ENCODE assay signal across 8 cellular contexts in the genomic region with DNA sequence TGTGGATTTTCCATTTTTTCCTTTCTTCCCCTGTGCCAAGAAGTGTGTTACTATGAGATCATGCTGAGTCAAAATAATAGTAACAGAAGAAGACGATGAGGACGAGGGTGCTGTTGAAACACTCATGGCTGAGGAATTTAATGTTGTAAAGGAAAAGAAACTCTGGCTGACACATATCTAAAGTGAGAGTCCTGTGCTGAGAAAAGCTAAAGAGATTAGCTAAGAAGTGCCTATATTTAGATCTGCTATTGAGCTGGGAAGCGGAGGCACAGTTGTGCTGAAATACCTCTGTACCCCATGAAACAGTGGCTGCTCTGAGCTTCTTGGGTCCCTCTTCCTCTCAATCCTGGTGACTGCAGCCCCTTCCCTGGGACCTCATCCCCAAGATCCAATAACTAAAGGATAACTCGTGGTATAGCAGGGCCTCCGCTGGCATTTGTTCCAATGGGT. TPM values are rescaled to one million over a fixed set of nuclear protein-coding genes. Genes with fewer than 3 reads are reported as not detected.
A peak's percentile ranks its signal among the peaks of the same experiment; 100 is the strongest.
DNase-seq lines count a peak whose midpoint lies in the region; ATAC-seq, FAIRE-seq and TF ChIP-seq lines count a peak whose summit lies in the region.

No MANE protein-coding gene starts in this region.

- peaks cover 69% of the 10 kb centered on the region for H3K4me1 Mint-ChIP-seq in activated CD4-positive, alpha-beta memory T cell treated with anti-CD3 and anti-CD28 coated beads for 36 hours (ENCODE audit: low read depth)

- WGBS in heart right ventricle, 2 donors, result 46 to 63% methylated on average over 5 of the region's 5 CpGs

- peak; percentile 58 for DNase-seq in activated CD4-positive, alpha-beta memory T cell treated with anti-CD3 and anti-CD28 coated beads for 36 hours
- DNase-seq in heart right ventricle (no peak), urothelium cell line (ENCODE audit: low spot score) (peak; percentile 46), NCI-H748 (lab: John Stamatoyannopoulos, UW; ENCODE audit: unreplicated experiment) (no peak), H54 (ENCODE audit: insufficient read length, low spot score) (no peak)

- peak overlapping the region; percentile 79 for H3K4me3 Mint-ChIP-seq in activated CD4-positive, alpha-beta memory T cell treated with anti-CD3 and anti-CD28 coated beads for 36 hours

- H3K27ac Mint-ChIP-seq in activated CD4-positive, alpha-beta memory T cell treated with anti-CD3 and anti-CD28 coated beads for 36 hours, result peak overlapping the region; percentile 99

- ATAC-seq in GM18499 (IDR thresholded peaks at IDR 0.05; ENCODE audit: insufficient read depth, unreplicated experiment) (peak; percentile 20), HG02870 (IDR thresholded peaks at IDR 0.05; ENCODE audit: unreplicated experiment) (peak; percentile 29), heart right ventricle (peak in 1 of 8 donors; percentile 16), GM19397 (IDR thresholded peaks at IDR 0.05; ENCODE audit: unreplicated experiment) (no peak)

- no peaks in the 10 kb centered on the region for H3K27me3 ChIP-seq in heart right ventricle

- peak overlapping the region in 9 of 10 donors; percentile 14 to 77 (median 54) for H3K27ac ChIP-seq in heart right ventricle

- TF ChIP-seq POLR2A in H54 (IDR thresholded peaks at IDR 0.05; ENCODE audit: low read depth, low read length), result no peak

- POLR2A ChIA-PET in activated CD4-positive, alpha-beta memory T cell treated with anti-CD3 and anti-CD28 coated beads for 36 hours (lab: Charles Lee), result interaction anchor here (0.6 to 2.2 kb wide), 11 partner anchors 8 to 369 kb away, joined by 3 to 13 read pairs (median 5); no protein-coding TSS in a partner anchor

- FAIRE-seq in urothelium cell line (lab: Jason Lieb, UNC), result no peak
- FAIRE-seq in H54 (lab: Jason Lieb, UNC), result no peak

- no peak overlapping the region for H3K4me3 ChIP-seq in heart right ventricle

- no peaks in the 10 kb centered on the region for H3K36me3 ChIP-seq in heart right ventricle

- H3K9me3 Mint-ChIP-seq in activated CD4-positive, alpha-beta memory T cell treated with anti-CD3 and anti-CD28 coated beads for 36 hours, result no peaks in the 10 kb centered on the region

- CTCF ChIA-PET in activated CD4-positive, alpha-beta memory T cell treated with anti-CD3 and anti-CD28 coated beads for 36 hours (lab: Charles Lee), result interaction anchor here (1.0 to 3.3 kb wide), 6 partner anchors 11 to 461 kb away, joined by 3 to 18 read pairs (median 4); no protein-coding TSS in a partner anchor

- TF ChIP-seq CTCF in heart right ventricle (IDR thresholded peaks at IDR 0.05), result no peak

- peaks cover 32% of the 10 kb centered on the region for H3K36me3 Mint-ChIP-seq in activated CD4-positive, alpha-beta memory T cell treated with anti-CD3 and anti-CD28 coated beads for 36 hours

- H3K27me3 Mint-ChIP-seq in activated CD4-positive, alpha-beta memory T cell treated with anti-CD3 and anti-CD28 coated beads for 36 hours, result no peaks in the 10 kb centered on the region

- intact Hi-C loops in activated CD4-positive, alpha-beta memory T cell treated with anti-CD3 and anti-CD28 coated beads for 36 hours (cut with micrococcal nuclease), result loop anchor here (1.0 to 5.0 kb wide), 9 partner anchors 18 to 886 kb away; no protein-coding TSS in a partner anchor
- intact Hi-C loops in heart right ventricle (cut with DNase I), result no loop called here

- H3K9me3 ChIP-seq in heart right ventricle, result no peaks in the 10 kb centered on the region

- peaks cover 0 to 60% (median 12%) of the 10 kb centered on the region in 9 donors for H3K4me1 ChIP-seq in heart right ventricle

RNA-seq across cellular contexts. Expression of a gene that starts 1.1 kb away (rescaled TPM):
- 100 to 1,000 TPM; 181 to 186 TPM for total RNA-seq in activated CD4-positive, alpha-beta memory T cell treated with anti-CD3 and anti-CD28 coated beads for 36 hours
- 10 to 100 TPM in 3 of 10 donors, 1 to 10 TPM in 7; 3.6 to 11.9 (median 8.0) TPM for total RNA-seq in heart right ventricle
- 1 to 10 TPM; 8.0 to 8.4 TPM for polyA plus RNA-seq in heart right ventricle

RNA-seq across cellular contexts. Expression of a gene that starts 4.2 kb away (rescaled TPM):
- 100 to 1,000 TPM; 117 to 120 TPM for total RNA-seq in activated CD4-positive, alpha-beta memory T cell treated with anti-CD3 and anti-CD28 coated beads for 36 hours
- 100 to 1,000 TPM; 110 to 173 (median 122) TPM for total RNA-seq in heart right ventricle
- polyA plus RNA-seq in heart right ventricle, result 100 to 1,000 TPM; 106 to 211 TPM

Comparison
In these comparisons a context has a peak if more than half of its experiments do, and no peak if none do; other contexts are left out.
1. DNase-seq: peak in activated CD4-positive, alpha-beta memory T cell treated with anti-CD3 and anti-CD28 coated beads for 36 hours (single experiment) and urothelium cell line (single experiment); none in heart right ventricle (0 of 2), NCI-H748 (single experiment) and H54 (single experiment).
2. RNA of a gene that starts 1.1 kb away (total RNA-seq): 181 to 186 TPM in activated CD4-positive, alpha-beta memory T cell treated with anti-CD3 and anti-CD28 coated beads for 36 hours; 3.6 to 11.9 TPM in heart right ventricle; every median in the first group is over 10 times any median in the second.